In the genomic region with DNA sequence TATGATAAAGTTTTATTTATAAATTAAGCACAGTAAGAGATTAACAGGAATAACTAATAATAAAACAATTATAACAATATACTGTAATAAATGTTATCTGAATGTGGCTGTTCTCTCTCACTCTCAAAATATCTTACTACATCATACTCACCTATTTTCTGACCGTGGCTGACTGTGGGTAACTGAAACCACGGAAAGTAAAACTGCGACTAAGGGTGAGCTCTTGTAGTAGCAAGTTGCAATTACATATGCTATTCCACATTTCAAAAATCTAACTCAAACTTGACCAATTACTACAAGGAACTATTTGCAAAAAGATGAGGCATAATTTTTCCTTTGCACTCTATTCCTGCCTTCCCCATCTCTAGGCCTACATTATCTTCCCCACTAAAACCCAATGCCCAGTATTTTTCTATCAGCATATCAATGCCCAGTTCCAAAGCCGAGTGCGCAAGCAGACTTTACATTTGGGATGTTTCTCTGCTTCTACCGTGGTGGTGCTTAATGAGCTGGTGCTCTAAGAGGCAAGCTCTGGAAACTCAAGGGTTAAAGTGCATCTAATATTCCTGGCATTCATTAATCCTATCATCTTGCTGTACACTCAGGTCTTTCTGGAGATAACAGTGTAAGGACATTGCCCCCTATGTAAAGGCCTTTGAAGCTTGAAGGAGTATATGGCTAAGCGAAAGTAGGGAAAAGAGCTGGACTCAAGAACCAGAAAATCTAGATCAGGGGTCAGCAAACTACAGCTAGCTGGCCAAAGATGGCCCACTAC, we compare ENCODE assay signal across 1 cellular context.
TF ChIP-seq lines count a peak whose summit lies in the region.

No MANE protein-coding gene starts in this region.

TF ChIP-seq in HepG2, 621 proteins besides CTCF, POLR2A, EP300 and RAD21:
- no peak for TF ChIP-seq SRSF9 (IDR thresholded peaks at IDR 0.05; ENCODE audit: borderline replicate concordance, insufficient read depth, low read depth, low read length, poor library complexity, severe bottlenecking)
- 0 out of 2 replicates have a peak, but pooled peaks have one; percentile 10 for TF ChIP-seq MIXL1 (CRISPR knock-in tag; IDR thresholded peaks at IDR 0.05)
- no peak for TF ChIP-seq ZFYVE20 (CRISPR knock-in tag; IDR thresholded peaks at IDR 0.05; ENCODE audit: borderline replicate concordance, low read depth)
- TF ChIP-seq ZNF652 (CRISPR knock-in tag; IDR thresholded peaks at IDR 0.05; ENCODE audit: borderline replicate concordance, low read depth), result peak; percentile 88
- TF ChIP-seq, protein P1, sequence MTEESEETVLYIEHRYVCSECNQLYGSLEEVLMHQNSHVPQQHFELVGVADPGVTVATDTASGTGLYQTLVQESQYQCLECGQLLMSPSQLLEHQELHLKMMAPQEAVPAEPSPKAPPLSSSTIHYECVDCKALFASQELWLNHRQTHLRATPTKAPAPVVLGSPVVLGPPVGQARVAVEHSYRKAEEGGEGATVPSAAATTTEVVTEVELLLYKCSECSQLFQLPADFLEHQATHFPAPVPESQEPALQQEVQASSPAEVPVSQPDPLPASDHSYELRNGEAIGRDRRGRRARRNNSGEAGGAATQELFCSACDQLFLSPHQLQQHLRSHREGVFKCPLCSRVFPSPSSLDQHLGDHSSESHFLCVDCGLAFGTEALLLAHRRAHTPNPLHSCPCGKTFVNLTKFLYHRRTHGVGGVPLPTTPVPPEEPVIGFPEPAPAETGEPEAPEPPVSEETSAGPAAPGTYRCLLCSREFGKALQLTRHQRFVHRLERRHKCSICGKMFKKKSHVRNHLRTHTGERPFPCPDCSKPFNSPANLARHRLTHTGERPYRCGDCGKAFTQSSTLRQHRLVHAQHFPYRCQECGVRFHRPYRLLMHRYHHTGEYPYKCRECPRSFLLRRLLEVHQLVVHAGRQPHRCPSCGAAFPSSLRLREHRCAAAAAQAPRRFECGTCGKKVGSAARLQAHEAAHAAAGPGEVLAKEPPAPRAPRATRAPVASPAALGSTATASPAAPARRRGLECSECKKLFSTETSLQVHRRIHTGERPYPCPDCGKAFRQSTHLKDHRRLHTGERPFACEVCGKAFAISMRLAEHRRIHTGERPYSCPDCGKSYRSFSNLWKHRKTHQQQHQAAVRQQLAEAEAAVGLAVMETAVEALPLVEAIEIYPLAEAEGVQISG (CRISPR knock-in tag; IDR thresholded peaks at IDR 0.05), result no peak
- no peak for TF ChIP-seq PHF21A (CRISPR knock-in tag; IDR thresholded peaks at IDR 0.05)
TF ChIP-seq in HepG2: peak in this region for 2.
